7 cellular contexts compared by ENCODE assay signal in the genomic region with DNA sequence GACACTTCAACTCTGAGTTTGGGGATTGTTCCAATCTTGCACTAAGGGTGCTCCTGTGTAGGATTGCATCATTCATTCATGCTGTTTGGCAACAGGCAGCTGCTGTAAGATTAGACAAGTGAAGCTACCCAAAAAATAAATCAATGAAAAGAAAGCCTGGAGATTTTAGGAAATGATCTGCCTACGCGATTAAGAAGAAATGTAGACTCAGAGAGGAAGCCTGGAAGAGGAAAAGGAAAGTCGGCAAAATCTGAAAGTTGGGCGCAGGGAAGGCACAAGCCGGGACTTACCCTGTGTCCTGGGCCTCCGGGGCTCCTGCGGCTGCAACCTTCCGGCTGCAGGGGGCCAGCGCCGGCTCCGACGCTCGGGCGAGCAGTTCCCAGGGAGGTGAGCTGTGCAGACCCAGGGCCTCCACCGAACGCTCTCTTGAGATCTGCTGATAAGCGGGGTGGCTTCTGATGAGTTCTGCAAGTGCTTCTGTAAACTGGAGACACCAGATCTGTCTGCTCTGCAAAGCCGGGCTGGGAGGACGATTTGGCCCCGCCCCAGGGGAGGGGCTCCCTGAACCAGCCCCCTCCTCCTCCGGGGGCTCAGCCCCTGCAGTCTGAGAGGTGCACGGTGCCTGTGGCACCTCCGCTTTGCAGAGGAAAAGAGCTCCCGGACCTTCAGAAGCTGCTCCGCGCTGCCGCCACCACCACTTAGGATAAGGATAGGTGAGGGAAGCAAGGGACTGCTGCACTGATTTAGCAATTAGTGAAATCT.
DNase-seq lines count a peak whose midpoint lies in the region; ATAC-seq and TF ChIP-seq lines count a peak whose summit lies in the region.

No MANE protein-coding gene starts in this region.

- H3K4me3 ChIP-seq in astrocyte of the cerebellum (ENCODE audit: low read depth, low read length): peak overlapping the region; percentile 50
- H3K4me3 ChIP-seq in skeletal muscle cell (ENCODE audit: low read depth, low read length): peak overlapping the region; percentile 68

- peak; percentile 30 for TF ChIP-seq CTCF in astrocyte of the cerebellum (IDR thresholded peaks at IDR 0.05; ENCODE audit: low read depth, low read length, missing control alignments)

- H3K36me3 Mint-ChIP-seq in T-helper 2 cell treated with Interferon-gamma antibody and Interleukin-4, amounts not matched to agents 5 μg/mL and 100 μg/mL, for 36 hours (ENCODE audit: low read depth): peaks cover 10% of the 10 kb centered on the region

- DNase-seq in NCI-H1436 treated with DMSO at 0.1 percent for 48 hours (lab: John Stamatoyannopoulos, UW) (peak; percentile 79), astrocyte of the cerebellum (ENCODE audit: low read depth) (no peak), iPS DF 4.7 (ENCODE audit: extremely low read depth, low spot score) (peak; percentile 72), skeletal muscle cell (ENCODE audit: low read depth) (peak; percentile 31)
- peak; percentile 74 for DNase-seq in T-helper 2 cell treated with Interferon-gamma antibody and Interleukin-4, amounts not matched to agents 5 μg/mL and 100 μg/mL, for 36 hours (ENCODE audit: low spot score)

- ATAC-seq in HG02798 (IDR thresholded peaks at IDR 0.05; ENCODE audit: poor library complexity, unreplicated experiment): peak; percentile 99

- H3K4me1 Mint-ChIP-seq in T-helper 2 cell treated with Interferon-gamma antibody and Interleukin-4, amounts not matched to agents 5 μg/mL and 100 μg/mL, for 36 hours (ENCODE audit: low read depth): peaks cover 11% of the 10 kb centered on the region

- in situ Hi-C loops in astrocyte of the cerebellum (cut with HindIII; ENCODE audit: low sequenced_read_pairs): no loop called here

- H3K4me3 Mint-ChIP-seq in T-helper 2 cell treated with Interferon-gamma antibody and Interleukin-4, amounts not matched to agents 5 μg/mL and 100 μg/mL, for 36 hours: peak overlapping the region; percentile 85

- H3K27ac Mint-ChIP-seq in T-helper 2 cell treated with Interferon-gamma antibody and Interleukin-4, amounts not matched to agents 5 μg/mL and 100 μg/mL, for 36 hours: peak overlapping the region; percentile 79

- peak; percentile 41 for TF ChIP-seq POLR2A in GM15510 (IDR thresholded peaks at IDR 0.05; ENCODE audit: borderline replicate concordance, extremely low read depth, insufficient read length)

- no peaks in the 10 kb centered on the region for H3K9me3 Mint-ChIP-seq in T-helper 2 cell treated with Interferon-gamma antibody and Interleukin-4, amounts not matched to agents 5 μg/mL and 100 μg/mL, for 36 hours

- H3K27me3 Mint-ChIP-seq in T-helper 2 cell treated with Interferon-gamma antibody and Interleukin-4, amounts not matched to agents 5 μg/mL and 100 μg/mL, for 36 hours (ENCODE audit: low read depth): no peaks in the 10 kb centered on the region
